Comparison of ENCODE assay signal across 7 cellular contexts in genomic region chr1:226634156-226634588, GRCh38.
DNase-seq lines count a peak whose midpoint lies in the region; TF ChIP-seq lines count a peak whose summit lies in the region.

No MANE protein-coding gene starts in this region.

- POLR2A ChIA-PET in HEK293T (lab: Yijun Ruan, JAX) = no interaction called here

- H3K36me3 Mint-ChIP-seq in brain = no peaks in the 10 kb centered on the region

- H3K4me1 Mint-ChIP-seq in brain = peaks cover 42% of the 10 kb centered on the region

- H3K27ac Mint-ChIP-seq in brain = peak overlapping the region in 3 of 5 experiments; percentile 14 to 35 (median 16)

- H3K27me3 Mint-ChIP-seq in brain = peaks cover 2% of the 10 kb centered on the region

- H3K9me3 Mint-ChIP-seq in brain = peaks cover 0 to 5% (median 0%) of the 10 kb centered on the region in 5 experiments

- no peak overlapping the region for H3K4me3 ChIP-seq in GM12875 (ENCODE audit: low read depth, low read length)

- TF ChIP-seq CTCF in GM12875 (IDR thresholded peaks at IDR 0.05; ENCODE audit: borderline replicate concordance, insufficient read depth, low read depth, low read length) = peak; percentile 94
- TF ChIP-seq CTCF in VCaP (conservative IDR thresholded peaks at IDR 0.05) = peak; percentile 94
- peak; percentile 97 to 98 for TF ChIP-seq CTCF in brain (conservative IDR thresholded peaks at IDR 0.05)

- H3K27ac ChIP-seq in VCaP = 0 out of 2 replicates have a peak overlapping the region, but pooled peaks have one; percentile 2

- H3K4me3 Mint-ChIP-seq in brain = no peak overlapping the region

- CTCF ChIA-PET in HEK293T (lab: Yijun Ruan, JAX) = interaction anchor here (0.8 to 1.8 kb wide), 6 partner anchors 9 to 230 kb away, joined by 3 to 5 read pairs (median 4); no protein-coding TSS in a partner anchor

- DNase-seq in HEK293T (ENCODE audit: extremely low spot score) (peak; percentile 90), NCI-H1092 (lab: John Stamatoyannopoulos, UW) (peak; percentile 76), islet precursor cell (peak; percentile 78)
- peak; percentile 61 to 78 (median 72) for DNase-seq in stimulated activated CD4-positive, alpha-beta T cell treated with anti-CD3 and anti-CD28 coated beads, Interleukin-1b, Interleukin-23, amount 100 ng/mL, for 24 hours (ENCODE audit: low read depth in 4 of 4, low spot score in 1 of 4)

TF ChIP-seq in HEK293T, 16 proteins besides CTCF, POLR2A, EP300 and RAD21:
- no peak for TF ChIP-seq CTBP1 (IDR thresholded peaks at IDR 0.05; ENCODE audit: borderline replicate concordance)
- no peak for TF ChIP-seq SUZ12 (IDR thresholded peaks at IDR 0.05)
- TF ChIP-seq ELF4 (IDR thresholded peaks at IDR 0.05) = no peak
- TF ChIP-seq HDGF (IDR thresholded peaks at IDR 0.05; ENCODE audit: borderline replicate concordance) = no peak
- no peak for TF ChIP-seq L3MBTL2 (conservative IDR thresholded peaks at IDR 0.05)
- TF ChIP-seq BHLHE40 (IDR thresholded peaks at IDR 0.05; ENCODE audit: borderline replicate concordance) = no peak
- TF ChIP-seq SP1 (IDR thresholded peaks at IDR 0.05) = no peak
- no peak for TF ChIP-seq FOXM1 (IDR thresholded peaks at IDR 0.05; ENCODE audit: borderline replicate concordance)
- no peak for TF ChIP-seq PKNOX1 (IDR thresholded peaks at IDR 0.05)
- no peak for TF ChIP-seq LEF1 (IDR thresholded peaks at IDR 0.05; ENCODE audit: borderline replicate concordance)
- no peak for TF ChIP-seq FOXK2 (IDR thresholded peaks at IDR 0.05)
- no peak for TF ChIP-seq TARDBP (IDR thresholded peaks at IDR 0.05)
- no peak for TF ChIP-seq ARNT (IDR thresholded peaks at IDR 0.05)
- TF ChIP-seq FOXA1 (IDR thresholded peaks at IDR 0.05) = no peak
- TF ChIP-seq NFRKB (IDR thresholded peaks at IDR 0.05) = no peak
- TF ChIP-seq ZNF384 (IDR thresholded peaks at IDR 0.05) = no peak
